In genomic region chr6:162336359-162336758, GRCh38 we compare ENCODE assay signal across 28 cellular contexts.
"Had no signal": no experiment of that assay in that cellular context is flagged by ENCODE, and none has a peak within 500 bp of the region (broad histone marks: within the 10 kb centered on the region; RNA-seq: fewer than 3 reads in every experiment).

No MANE protein-coding gene starts in this region.

- DNase-seq: stimulated activated CD4-positive, alpha-beta T cell treated with anti-CD3 and anti-CD28 coated beads, Interleukin-2, amount 100 ng/mL, for 48 hours; stimulated activated CD4-positive, alpha-beta T cell treated with anti-CD3 and anti-CD28 coated beads, Interleukin-4, amount 100 ng/mL, for 1 hour; stimulated activated CD4-positive, alpha-beta T cell treated with anti-CD3 and anti-CD28 coated beads, Interleukin-4, amount 100 ng/mL, for 24 hours; stimulated activated CD4-positive, alpha-beta T cell treated with anti-CD3 and anti-CD28 coated beads, Interleukin-4, amount 100 ng/mL, for 4 hours; stimulated activated CD8-positive, alpha-beta memory T cell treated with anti-CD3 and anti-CD28 coated beads, Interleukin-4, amount 100 ng/mL, for 48 hours; stimulated activated naive B cell treated with anti-CD40 and anti-IgM and Interleukin-4, amounts not matched to agents 10 μg/mL and 1 μg/mL and 100 μg/mL, for 72 hours; stimulated activated naive CD4-positive, alpha-beta T cell; stimulated activated naive CD4-positive, alpha-beta T cell treated with Interleukin-2 at 50 U/mL for 16 hours; stimulated activated naive CD8-positive, alpha-beta T cell treated with anti-CD3 and anti-CD28 coated beads, Interleukin-15, amount 100 ng/mL, for 72 hours; stimulated activated naive CD8-positive, alpha-beta T cell treated with anti-CD3 and anti-CD28 coated beads, Interleukin-15, Interleukin-2, amounts not matched to agents 100 U/mL and 50 U/mL, for 24 hours; stomach; substantia nigra; testis; thyroid gland; tibial artery; transverse colon; trophoblast cell; upper lobe of left lung; upper lobe of right lung; uterus had no signal

- ATAC-seq: stimulated activated effector memory CD8-positive, alpha-beta T cell treated with anti-CD3 and anti-CD28 coated beads, Interleukin-12 subunit alpha, Interleukin-12 subunit beta, amount 100 ng/mL, for 72 hours; stimulated activated memory B cell treated with anti-CD40 and anti-IgM and Interleukin-4, amounts not matched to agents 10 μg/mL and 1 μg/mL and 100 μg/mL, for 72 hours; stimulated activated naive B cell treated with anti-CD40 and anti-IgM and Interleukin-4, amounts not matched to agents 10 μg/mL and 1 μg/mL and 100 μg/mL, for 72 hours; stimulated activated naive CD8-positive, alpha-beta T cell treated with anti-CD3 and anti-CD28 coated beads, Interleukin-15, amount 100 ng/mL, for 72 hours; stimulated activated naive CD8-positive, alpha-beta T cell treated with anti-CD3 and anti-CD28 coated beads, Interleukin-15, Interleukin-2, amounts not matched to agents 100 U/mL and 50 U/mL, for 24 hours; upper lobe of right lung had no signal

- H3K36me3 ChIP-seq: stomach, suprapubic skin, thoracic aorta, thyroid gland, tibial artery, transverse colon, upper lobe of left lung, upper lobe of right lung, uterus, vagina had no signal

- H3K4me3 Mint-ChIP-seq: stimulated activated effector memory CD8-positive, alpha-beta T cell treated with anti-CD3 and anti-CD28 coated beads, Interleukin-12 subunit alpha, Interleukin-12 subunit beta, amount 100 ng/mL, for 72 hours; stimulated activated memory B cell treated with anti-CD40 and anti-IgM and Interleukin-4, amounts not matched to agents 10 μg/mL and 1 μg/mL and 100 μg/mL, for 72 hours; stimulated activated naive B cell treated with anti-CD40 and anti-IgM and Interleukin-4, amounts not matched to agents 10 μg/mL and 1 μg/mL and 100 μg/mL, for 72 hours; stimulated activated naive CD8-positive, alpha-beta T cell treated with anti-CD3 and anti-CD28 coated beads, Interleukin-15, amount 100 ng/mL, for 72 hours; stimulated activated naive CD8-positive, alpha-beta T cell treated with anti-CD3 and anti-CD28 coated beads, Interleukin-15, Interleukin-2, amounts not matched to agents 100 ng/mL and 50 ng/mL, for 24 hours; type B pancreatic cell had no signal

- H3K27ac Mint-ChIP-seq: stimulated activated effector memory CD8-positive, alpha-beta T cell treated with anti-CD3 and anti-CD28 coated beads, Interleukin-12 subunit alpha, Interleukin-12 subunit beta, amount 100 ng/mL, for 72 hours; stimulated activated memory B cell treated with anti-CD40 and anti-IgM and Interleukin-4, amounts not matched to agents 10 μg/mL and 1 μg/mL and 100 μg/mL, for 72 hours; stimulated activated naive B cell treated with anti-CD40 and anti-IgM and Interleukin-4, amounts not matched to agents 10 μg/mL and 1 μg/mL and 100 μg/mL, for 72 hours; stimulated activated naive CD8-positive, alpha-beta T cell treated with anti-CD3 and anti-CD28 coated beads, Interleukin-15, amount 100 ng/mL, for 72 hours; stimulated activated naive CD8-positive, alpha-beta T cell treated with anti-CD3 and anti-CD28 coated beads, Interleukin-15, Interleukin-2, amounts not matched to agents 100 ng/mL and 50 ng/mL, for 24 hours; type B pancreatic cell had no signal

- H3K36me3 Mint-ChIP-seq: stimulated activated effector memory CD8-positive, alpha-beta T cell treated with anti-CD3 and anti-CD28 coated beads, Interleukin-12 subunit alpha, Interleukin-12 subunit beta, amount 100 ng/mL, for 72 hours; stimulated activated memory B cell treated with anti-CD40 and anti-IgM and Interleukin-4, amounts not matched to agents 10 μg/mL and 1 μg/mL and 100 μg/mL, for 72 hours; stimulated activated naive B cell treated with anti-CD40 and anti-IgM and Interleukin-4, amounts not matched to agents 10 μg/mL and 1 μg/mL and 100 μg/mL, for 72 hours had no signal

- H3K9me3 ChIP-seq: suprapubic skin, testis, thoracic aorta, thyroid gland, transverse colon, upper lobe of left lung, upper lobe of right lung, uterus, vagina had no signal

- H3K27me3 ChIP-seq: stomach, suprapubic skin, testis, thyroid gland, tibial artery, tibial nerve, transverse colon, upper lobe of left lung, upper lobe of right lung, uterus, vagina had no signal

- H3K4me1 Mint-ChIP-seq: stimulated activated effector memory CD8-positive, alpha-beta T cell treated with anti-CD3 and anti-CD28 coated beads, Interleukin-12 subunit alpha, Interleukin-12 subunit beta, amount 100 ng/mL, for 72 hours; stimulated activated memory B cell treated with anti-CD40 and anti-IgM and Interleukin-4, amounts not matched to agents 10 μg/mL and 1 μg/mL and 100 μg/mL, for 72 hours; stimulated activated naive B cell treated with anti-CD40 and anti-IgM and Interleukin-4, amounts not matched to agents 10 μg/mL and 1 μg/mL and 100 μg/mL, for 72 hours; stimulated activated naive CD8-positive, alpha-beta T cell treated with anti-CD3 and anti-CD28 coated beads, Interleukin-15, amount 100 ng/mL, for 72 hours had no signal

- H3K27me3 Mint-ChIP-seq: stimulated activated memory B cell treated with anti-CD40 and anti-IgM and Interleukin-4, amounts not matched to agents 10 μg/mL and 1 μg/mL and 100 μg/mL, for 72 hours; stimulated activated naive B cell treated with anti-CD40 and anti-IgM and Interleukin-4, amounts not matched to agents 10 μg/mL and 1 μg/mL and 100 μg/mL, for 72 hours; stimulated activated naive CD8-positive, alpha-beta T cell treated with anti-CD3 and anti-CD28 coated beads, Interleukin-15, amount 100 ng/mL, for 72 hours; stimulated activated naive CD8-positive, alpha-beta T cell treated with anti-CD3 and anti-CD28 coated beads, Interleukin-15, Interleukin-2, amounts not matched to agents 100 ng/mL and 50 ng/mL, for 24 hours had no signal

- H3K27ac ChIP-seq: stomach, suprapubic skin, testis, thoracic aorta, thyroid gland, tibial artery, tibial nerve, transverse colon, upper lobe of left lung, upper lobe of right lung, uterus, vagina had no signal

- H3K4me3 ChIP-seq: stomach, suprapubic skin, testis, thoracic aorta, thyroid gland, tibial artery, tibial nerve, transverse colon, upper lobe of left lung, upper lobe of right lung, uterus, vagina had no signal
